Comparison of ENCODE assay signal across 15 cellular contexts in the genomic region with DNA sequence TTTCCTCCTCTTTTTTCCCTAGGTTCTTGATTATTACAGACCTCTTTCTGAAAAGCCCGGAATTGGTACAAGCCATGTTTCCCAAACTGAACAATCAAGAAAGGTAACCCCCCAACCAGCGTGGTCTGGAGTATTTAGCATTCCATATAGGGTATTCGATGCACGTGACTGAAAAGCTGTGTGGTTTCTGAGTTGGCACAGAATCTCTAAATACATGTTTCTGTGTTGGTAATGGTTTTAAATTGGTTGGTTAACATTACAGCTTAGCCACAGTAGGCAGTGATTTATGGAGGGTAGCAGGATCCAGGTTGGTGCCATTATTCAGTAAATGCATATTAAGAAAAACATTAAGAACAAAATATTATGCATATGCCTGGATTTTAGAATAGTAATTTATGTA.
"Had no signal": no experiment of that assay in that cellular context is flagged by ENCODE, and none has a peak within 500 bp of the region (broad histone marks: within the 10 kb centered on the region; RNA-seq: fewer than 3 reads in every experiment).

No MANE protein-coding gene starts in this region.

- H3K36me3 ChIP-seq: right lobe of liver had no signal

- H3K9me3 ChIP-seq: colonic mucosa, lower lobe of right lung, psoas muscle, right lobe of liver, upper lobe of left lung had no signal

- H3K4me1 ChIP-seq: colonic mucosa, lower lobe of right lung, upper lobe of left lung had no signal

- H3K27ac ChIP-seq: colonic mucosa, lower lobe of right lung, psoas muscle, right lobe of liver, upper lobe of left lung had no signal

- H3K27me3 ChIP-seq: colonic mucosa, right lobe of liver, upper lobe of left lung had no signal

- DNase-seq: activated CD4-positive, alpha-beta T cell treated with anti-CD3 and anti-CD28 coated beads, Interleukin-2, amount 50 U/mL, for 4 hours; activated CD8-positive, alpha-beta memory T cell treated with anti-CD3 and anti-CD28 coated beads, Interleukin-2, amount 10 ng/mL, durations not matched to agents 7 days and 5 days; activated effector memory CD4-positive, alpha-beta T cell treated with anti-CD3 and anti-CD28 coated beads, Interleukin-2, amount 50 U/mL, for 16 hours; activated naive CD8-positive, alpha-beta T cell treated with anti-CD3 and anti-CD28 coated beads for 36 hours; activated T-cell treated with anti-CD3 and anti-CD28 coated beads, Interleukin-2, amount 50 U/mL, for 4 hours; aorta; colonic mucosa; effector CD4-positive, alpha-beta T cell; hippocampal formation; lower lobe of right lung; psoas muscle; right lobe of liver; stimulated activated CD4-positive, alpha-beta T cell treated with anti-CD3 and anti-CD28 coated beads, Interleukin-4, amount 100 ng/mL, for 1 hour; upper lobe of left lung had no signal

- H3K4me3 ChIP-seq: colonic mucosa, lower lobe of right lung, psoas muscle, right lobe of liver, upper lobe of left lung had no signal

- ATAC-seq: activated CD4-positive, CD25-positive, alpha-beta regulatory T cell treated with anti-CD3 and anti-CD28 coated beads, Interleukin-2, amount 50 U/mL, for 24 hours; activated CD8-positive, alpha-beta memory T cell treated with anti-CD3 and anti-CD28 coated beads, Interleukin-2, amount 10 ng/mL, durations not matched to agents 7 days and 5 days; activated T-cell treated with anti-CD3 and anti-CD28 coated beads, Interleukin-2, amount 50 U/mL, for 4 hours; lower lobe of right lung; psoas muscle; right lobe of liver had no signal
